Comparison of ENCODE assay signal across 19 cellular contexts in genomic region chr14:57291692-57292647, GRCh38. TPM values are rescaled to one million over a fixed set of nuclear protein-coding genes. Genes with fewer than 3 reads are reported as not detected.
A peak's percentile ranks its signal among the peaks of the same experiment; 100 is the strongest.
DNase-seq lines count a peak whose midpoint lies in the region; ATAC-seq, FAIRE-seq and TF ChIP-seq lines count a peak whose summit lies in the region.
"Had no signal": no experiment of that assay in that cellular context is flagged by ENCODE, and none has a peak within 500 bp of the region (broad histone marks: within the 10 kb centered on the region; RNA-seq: fewer than 3 reads in every experiment).

No MANE protein-coding gene starts in this region.

- intact Hi-C loops in pancreas (cut with DNase I), result no loop called here

- TF ChIP-seq RAD21 in liver (IDR thresholded peaks at IDR 0.05), result no peak

- H3K4me3 ChIP-seq in HUES64 (ENCODE audit: low read length), result no peak overlapping the region
- no peak overlapping the region for H3K4me3 ChIP-seq in liver (ENCODE audit: low read depth in 1 of 3, low read length in 3 of 3)
- H3K4me3 ChIP-seq in pancreas, result no peak overlapping the region
- H3K4me3 ChIP-seq: BLaER1 treated with 17β-estradiol and CSF1 and Interleukin-3, amounts not matched to agents 10 nM and 100 nM; GM23248 had no signal

- H3K4me1 ChIP-seq in HUES64 (ENCODE audit: insufficient read depth, low read length) (peaks cover 51% of the 10 kb centered on the region; the same call in 1 of the 2 replicates), liver (ENCODE audit: control insufficient read depth in 4 of 4, insufficient read depth in 4 of 4, low read length in 3 of 4) (peaks cover 0 to 2% (median under 1%) of the 10 kb centered on the region in 4 donors), pancreas (no peaks in the 10 kb centered on the region)
- H3K4me1 ChIP-seq: BLaER1 treated with 17β-estradiol and CSF1 and Interleukin-3, amounts not matched to agents 10 nM and 100 nM had no signal

- no peak overlapping the region; the same call in 1 of the 2 replicates for H3K9ac ChIP-seq in HUES64 (ENCODE audit: low read depth, low read length)
- H3K9ac ChIP-seq in liver (ENCODE audit: low read depth in 1 of 2, low read length in 2 of 2), result no peak overlapping the region
- H3K9ac ChIP-seq: BLaER1 treated with 17β-estradiol and CSF1 and Interleukin-3, amounts not matched to agents 10 nM and 100 nM; GM23248 had no signal

- no peaks in the 10 kb centered on the region for H3K9me3 ChIP-seq in HUES64 (ENCODE audit: insufficient read depth, low read depth, low read length)
- no peaks in the 10 kb centered on the region for H3K9me3 ChIP-seq in liver (ENCODE audit: control insufficient read depth in 4 of 4, low read length in 3 of 4)
- H3K9me3 ChIP-seq in pancreas, result no peaks in the 10 kb centered on the region
- H3K9me3 ChIP-seq: BLaER1 treated with 17β-estradiol and CSF1 and Interleukin-3, amounts not matched to agents 10 nM and 100 nM had no signal

- FAIRE-seq in pancreas (lab: Jason Lieb, UNC), result no peak

- 54% methylated on average over 3 of the region's 6 CpGs for WGBS in HUES64
- 40% methylated on average over 6 of the region's 6 CpGs for WGBS in liver
- WGBS in pancreas, 2 donors, result 61 to 63% methylated on average over 6 of the region's 6 CpGs

- H3K27me3 ChIP-seq in HUES64 (ENCODE audit: insufficient read depth, low read length) (no peaks in the 10 kb centered on the region), liver (ENCODE audit: control insufficient read depth in 4 of 4, insufficient read depth in 4 of 4, low read length in 3 of 4) (no peaks in the 10 kb centered on the region), pancreas (no peaks in the 10 kb centered on the region)
- H3K27me3 ChIP-seq: BLaER1 treated with 17β-estradiol and CSF1 and Interleukin-3, amounts not matched to agents 10 nM and 100 nM had no signal

- peak; percentile 4 for DNase-seq in astrocyte of the hippocampus (ENCODE audit: low read depth, low spot score)
- DNase-seq in NCI-H2107 (lab: John Stamatoyannopoulos, UW), result no peak
- DNase-seq in pancreas, result no peak
- no peak for DNase-seq in stimulated activated naive CD4-positive, alpha-beta T cell treated with Interleukin-2 at 50 U/mL for 16 hours (lab: John Stamatoyannopoulos, UW)
- DNase-seq: CD8-positive, alpha-beta T cell; DMS79; GM23248; NCI-H1436 treated with DMSO at 0.1 percent for 48 hours; NCI-H2029 treated with DMSO at 0.1 percent for 48 hours; NCI-H2171 treated with DMSO at 0.1 percent for 48 hours; NCI-H774; PC-3; SIG-M5 had no signal

- TF ChIP-seq CTCF in liver (IDR thresholded peaks at IDR 0.05; ENCODE audit: low read depth, low read length, missing input control) (no peak), pancreas (IDR thresholded peaks at IDR 0.05) (no peak)

- H3K27ac ChIP-seq in HUES64 (ENCODE audit: low read depth, low read length), result peak overlapping the region; percentile 7; the same call in 1 of the 2 replicates
- no peak overlapping the region for H3K27ac ChIP-seq in liver (ENCODE audit: low read depth in 1 of 2, low read length in 2 of 2)
- no peak overlapping the region for H3K27ac ChIP-seq in pancreas
- H3K27ac ChIP-seq: BLaER1 treated with 17β-estradiol and CSF1 and Interleukin-3, amounts not matched to agents 10 nM and 100 nM; GM23248; RWPE1 had no signal

- H3K36me3 ChIP-seq in HUES64 (ENCODE audit: insufficient read depth, low read length), result peaks cover 37% of the 10 kb centered on the region
- peaks cover 2 to 11% (median 7%) of the 10 kb centered on the region in 4 donors for H3K36me3 ChIP-seq in liver (ENCODE audit: control insufficient read depth in 4 of 4, insufficient read depth in 3 of 4, low read depth in 1 of 4, low read length in 3 of 4)
- H3K36me3 ChIP-seq in pancreas, result peaks cover 0 to 15% (median 0%) of the 10 kb centered on the region in 3 donors

- no peak for ATAC-seq in GM18870 (IDR thresholded peaks at IDR 0.05; ENCODE audit: unreplicated experiment)
- no peak for ATAC-seq in pancreas
- ATAC-seq: CD8-positive, alpha-beta T cell; HCT116; PC-3 had no signal

TF ChIP-seq in liver, 16 proteins besides CTCF, POLR2A, EP300 and RAD21:
- TF ChIP-seq TAF1 (conservative IDR thresholded peaks at IDR 0.05) (no peak), YY1 (IDR thresholded peaks at IDR 0.05) (no peak)
- TF ChIP-seq, protein P1, sequence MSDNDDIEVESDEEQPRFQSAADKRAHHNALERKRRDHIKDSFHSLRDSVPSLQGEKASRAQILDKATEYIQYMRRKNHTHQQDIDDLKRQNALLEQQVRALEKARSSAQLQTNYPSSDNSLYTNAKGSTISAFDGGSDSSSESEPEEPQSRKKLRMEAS (IDR thresholded peaks at IDR 0.05), result peak; percentile 16
TF ChIP-seq in liver: peak in this region for 1.

RNA-seq across cellular contexts. Expression of gene AP5M1, which starts 23.2 kb away (rescaled TPM):
- 41.2 TPM for polyA plus RNA-seq in HUES64 (2013, experiment 1 of 2)
- 42.5 TPM for polyA plus RNA-seq in HUES64 (2013, experiment 2 of 2)
- total RNA-seq in liver, result 10 to 100 TPM; 14.4 to 17.5 TPM
- 10 to 100 TPM; 11.8 to 14.5 TPM for polyA plus RNA-seq in liver
- total RNA-seq in pancreas, result 10 to 100 TPM in 5 of 6 donors, 1 to 10 TPM in 1; 9.0 to 21.0 (median 12.5) TPM
- polyA plus RNA-seq in pancreas, result 1 to 10 TPM; 2.3 to 8.2 TPM

RNA-seq across cellular contexts. Expression of gene EXOC5, which starts 23.3 kb away (rescaled TPM):
- 64.3 TPM for polyA plus RNA-seq in HUES64 (2013, experiment 1 of 2)
- 69.8 TPM for polyA plus RNA-seq in HUES64 (2013, experiment 2 of 2)
- 10 to 100 TPM; 27.4 to 28.9 TPM for total RNA-seq in liver
- 10 to 100 TPM in 1 of 2 donors, 1 to 10 TPM in 1; 7.9 to 14.1 TPM for polyA plus RNA-seq in liver
- total RNA-seq in pancreas, result 10 to 100 TPM; 15.0 to 32.4 (median 21.3) TPM
- 1 to 10 TPM; 3.0 to 8.2 TPM for polyA plus RNA-seq in pancreas
